In the genomic region with DNA sequence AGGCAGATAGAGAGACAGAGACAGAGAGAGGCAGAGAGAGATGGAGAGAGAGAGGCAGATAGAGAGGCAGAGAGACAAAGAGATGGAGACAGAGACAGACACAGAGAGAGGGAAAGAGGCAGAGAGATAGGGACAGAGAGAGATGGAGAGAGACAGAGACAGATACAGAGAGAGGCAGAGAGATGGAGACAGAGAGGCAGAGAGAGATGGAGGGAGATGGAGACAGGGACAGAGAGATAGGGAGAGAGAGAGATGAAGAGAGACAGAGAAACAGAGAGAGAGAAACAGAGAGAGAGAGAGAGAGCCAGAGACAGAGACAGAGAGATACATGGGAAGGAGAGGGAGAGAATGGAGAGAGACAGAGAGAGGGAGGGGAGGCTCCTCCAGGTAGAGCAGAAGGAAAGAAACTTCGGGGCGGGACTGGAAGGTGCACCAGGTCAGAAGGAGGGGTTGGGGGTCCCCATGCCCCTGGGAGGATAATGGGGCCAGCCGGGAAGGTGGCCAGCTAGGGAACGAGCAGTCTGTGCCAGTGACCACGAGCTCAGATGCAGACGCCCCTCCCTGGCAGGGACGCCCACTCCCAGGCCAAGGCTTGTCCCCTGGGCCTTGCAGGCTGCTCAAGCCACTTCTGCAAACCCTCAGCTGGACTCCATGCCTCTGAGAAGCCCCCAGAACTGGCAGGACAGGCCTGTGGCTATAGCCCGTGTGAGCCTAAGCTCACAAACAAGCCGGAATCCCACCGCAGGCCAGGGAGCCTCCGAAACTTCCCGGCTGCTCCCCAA, we compare ENCODE assay signal across 1 cellular context.
TF ChIP-seq lines count a peak whose summit lies in the region.

No MANE protein-coding gene starts in this region.

TF ChIP-seq in GM12878, 131 proteins besides CTCF, POLR2A, EP300 and RAD21:
- no peak for TF ChIP-seq SIX5 (IDR thresholded peaks at IDR 0.05; ENCODE audit: low read depth, low read length, severe bottlenecking)
- TF ChIP-seq, protein P1, sequence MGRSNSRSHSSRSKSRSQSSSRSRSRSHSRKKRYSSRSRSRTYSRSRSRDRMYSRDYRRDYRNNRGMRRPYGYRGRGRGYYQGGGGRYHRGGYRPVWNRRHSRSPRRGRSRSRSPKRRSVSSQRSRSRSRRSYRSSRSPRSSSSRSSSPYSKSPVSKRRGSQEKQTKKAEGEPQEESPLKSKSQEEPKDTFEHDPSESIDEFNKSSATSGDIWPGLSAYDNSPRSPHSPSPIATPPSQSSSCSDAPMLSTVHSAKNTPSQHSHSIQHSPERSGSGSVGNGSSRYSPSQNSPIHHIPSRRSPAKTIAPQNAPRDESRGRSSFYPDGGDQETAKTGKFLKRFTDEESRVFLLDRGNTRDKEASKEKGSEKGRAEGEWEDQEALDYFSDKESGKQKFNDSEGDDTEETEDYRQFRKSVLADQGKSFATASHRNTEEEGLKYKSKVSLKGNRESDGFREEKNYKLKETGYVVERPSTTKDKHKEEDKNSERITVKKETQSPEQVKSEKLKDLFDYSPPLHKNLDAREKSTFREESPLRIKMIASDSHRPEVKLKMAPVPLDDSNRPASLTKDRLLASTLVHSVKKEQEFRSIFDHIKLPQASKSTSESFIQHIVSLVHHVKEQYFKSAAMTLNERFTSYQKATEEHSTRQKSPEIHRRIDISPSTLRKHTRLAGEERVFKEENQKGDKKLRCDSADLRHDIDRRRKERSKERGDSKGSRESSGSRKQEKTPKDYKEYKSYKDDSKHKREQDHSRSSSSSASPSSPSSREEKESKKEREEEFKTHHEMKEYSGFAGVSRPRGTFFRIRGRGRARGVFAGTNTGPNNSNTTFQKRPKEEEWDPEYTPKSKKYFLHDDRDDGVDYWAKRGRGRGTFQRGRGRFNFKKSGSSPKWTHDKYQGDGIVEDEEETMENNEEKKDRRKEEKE (IDR thresholded peaks at IDR 0.05), result no peak
- 0 out of 2 replicates have a peak, but pooled peaks have one; percentile 41 for TF ChIP-seq IKZF1 (conservative IDR thresholded peaks at IDR 0.05)
